24 cellular contexts compared by ENCODE assay signal in the genomic region with DNA sequence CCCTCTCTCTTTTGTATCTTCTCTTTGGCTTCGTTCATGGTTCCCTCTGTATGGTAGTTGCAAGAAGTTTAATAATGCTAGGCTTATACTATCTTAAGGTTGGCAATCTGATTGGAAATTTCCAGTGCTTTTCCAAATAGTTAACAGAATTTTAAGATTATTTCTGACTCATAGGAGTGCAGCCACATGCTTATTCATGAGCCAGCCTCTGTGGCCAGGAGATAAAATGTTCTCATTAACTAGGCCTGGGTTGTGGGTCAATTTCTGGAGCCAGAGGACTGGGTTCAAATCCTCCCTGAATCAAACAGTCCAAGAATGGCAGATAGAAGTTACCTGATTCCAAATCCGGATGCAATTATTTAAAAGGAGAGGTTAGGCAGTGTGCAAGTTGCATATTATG.
DNase-seq lines count a peak whose midpoint lies in the region; ATAC-seq and TF ChIP-seq lines count a peak whose summit lies in the region.
"Had no signal": no experiment of that assay in that cellular context is flagged by ENCODE, and none has a peak within 500 bp of the region (broad histone marks: within the 10 kb centered on the region; RNA-seq: fewer than 3 reads in every experiment).

No MANE protein-coding gene starts in this region.

- H3K79me2 ChIP-seq in HCT116 (ENCODE audit: insufficient read depth, low read length), result no peaks in the 10 kb centered on the region

- H3K4me2 ChIP-seq in HCT116 (ENCODE audit: low read length), result no peak overlapping the region
- H3K4me2 ChIP-seq: neural progenitor cell had no signal

- peak; percentile 24 for DNase-seq in AG08395 (ENCODE audit: low spot score)
- DNase-seq in HCT116 (ENCODE audit: low read depth, low spot score), result no peak
- DNase-seq in astrocyte of the spinal cord (ENCODE audit: low read depth, low spot score), result peak; percentile 46
- peak; percentile 16 for DNase-seq in fibroblast of villous mesenchyme (ENCODE audit: low read depth)
- DNase-seq in left colon, result no peak
- DNase-seq in upper lobe of right lung, result no peak
- DNase-seq in right lobe of liver, result no peak
- DNase-seq: activated CD4-positive, alpha-beta T cell treated with anti-CD3 and anti-CD28 coated beads, Interleukin-2, amount 50 U/mL, for 48 hours; activated CD8-positive, alpha-beta memory T cell treated with anti-CD3 and anti-CD28 coated beads, Interleukin-2, amount 50 U/mL, for 48 hours; body of pancreas; DMS79 treated with DMSO at 0.1 percent for 48 hours; esophagus squamous epithelium; glutamatergic neuron; H9; kidney glomerular epithelial cell; NCI-H2029 treated with DMSO at 0.1 percent for 48 hours; NCI-H345; NCI-H774; substantia nigra; T-helper 9 cell had no signal

- no peak for TF ChIP-seq POLR2A in HCT116 (IDR thresholded peaks at IDR 0.05; ENCODE audit: borderline replicate concordance, extremely low read depth, insufficient read depth, insufficient read length)
- no peak for TF ChIP-seq POLR2A in right lobe of liver (IDR thresholded peaks at IDR 0.05)

- RAD21 ChIA-PET in HCT116 (lab: Charles Lee; ENCODE audit: low non-redundant PET in 1 of 2, low total read pairs in 2 of 2, uncharacterized antibody in 2 of 2, unreplicated experiment in 2 of 2), result no interaction called here

- H3K27ac ChIP-seq in HCT116 (ENCODE audit: low read depth, low read length) (no peak overlapping the region), upper lobe of right lung (no peak overlapping the region), right lobe of liver (no peak overlapping the region)
- H3K27ac ChIP-seq: body of pancreas, esophagus squamous epithelium, HL-60, neural progenitor cell, prostate gland had no signal

- BruUV-seq in HCT116 (replicated peaks; lab: Mats Ljungman, UMichigan), result no TSS peak

- TF ChIP-seq RAD21 in HCT116 (IDR thresholded peaks at IDR 0.05; ENCODE audit: low read depth), result no peak

- in situ Hi-C loops in astrocyte of the spinal cord (cut with HindIII; ENCODE audit: low sequenced_read_pairs), result no loop called here

- H3K9me3 ChIP-seq in HCT116 (ENCODE audit: control insufficient read depth in 1 of 2, insufficient read depth in 1 of 2, low read depth in 1 of 2, low read length in 2 of 2) (no peaks in the 10 kb centered on the region), upper lobe of right lung (no peaks in the 10 kb centered on the region), right lobe of liver (no peaks in the 10 kb centered on the region)
- H3K9me3 ChIP-seq: body of pancreas, esophagus squamous epithelium, prostate gland had no signal

- CTCF ChIA-PET in HCT116 (lab: Charles Lee), result no interaction called here

- H3K4me1 ChIP-seq in HCT116 (ENCODE audit: control insufficient read depth in 1 of 2, insufficient read depth in 2 of 2, low read length in 2 of 2) (no peaks in the 10 kb centered on the region), upper lobe of right lung (no peaks in the 10 kb centered on the region), right lobe of liver (no peaks in the 10 kb centered on the region)
- H3K4me1 ChIP-seq: body of pancreas, esophagus squamous epithelium, neural progenitor cell, prostate gland had no signal

- H4K20me1 ChIP-seq in HCT116 (ENCODE audit: insufficient read depth), result no peaks in the 10 kb centered on the region

- H2AFZ ChIP-seq in HCT116 (ENCODE audit: low read depth, low read length, poor library complexity, severe bottlenecking), result peak overlapping the region; percentile 66
- H2AFZ ChIP-seq: neural progenitor cell had no signal

- POLR2A ChIA-PET in HCT116 (lab: Charles Lee), result no interaction called here

- TF ChIP-seq CTCF in HCT116 (IDR thresholded peaks at IDR 0.05 in 2 of 3, conservative IDR thresholded peaks at IDR 0.05 in 1 of 3; ENCODE audit: borderline replicate concordance in 1 of 3, insufficient read depth in 1 of 3, low read depth in 2 of 3, low read length in 2 of 3), result no peak
- no peak for TF ChIP-seq CTCF in astrocyte of the spinal cord (IDR thresholded peaks at IDR 0.05; ENCODE audit: low read depth, low read length)
- no peak for TF ChIP-seq CTCF in fibroblast of villous mesenchyme (IDR thresholded peaks at IDR 0.05; ENCODE audit: insufficient read depth, low read depth, low read length)
- no peak for TF ChIP-seq CTCF in upper lobe of right lung (IDR thresholded peaks at IDR 0.05)
- TF ChIP-seq CTCF in right lobe of liver (IDR thresholded peaks at IDR 0.05), result no peak

- ATAC-seq in HCT116 (no peak), left colon (no peak), upper lobe of right lung (no peak), HG03378 (IDR thresholded peaks at IDR 0.05; ENCODE audit: unreplicated experiment) (no peak), right lobe of liver (no peak)
- ATAC-seq: body of pancreas had no signal

- H3K36me3 ChIP-seq in HCT116 (ENCODE audit: control insufficient read depth in 1 of 2, insufficient read depth in 2 of 2, low read length in 2 of 2) (no peaks in the 10 kb centered on the region), upper lobe of right lung (no peaks in the 10 kb centered on the region), right lobe of liver (no peaks in the 10 kb centered on the region)
- H3K36me3 ChIP-seq: esophagus squamous epithelium, neural progenitor cell, prostate gland had no signal

- WGBS in right lobe of liver (ENCODE audit: insufficient coverage, low coverage, low lambda C conversion rate, missing lambda C conversion rate), result 60% methylated on average over 2 of the region's 2 CpGs

- peaks cover 2% of the 10 kb centered on the region; the same call in 1 of the 2 replicates for H3K9me2 ChIP-seq in HCT116 (ENCODE audit: insufficient read depth)

- H3K4me3 ChIP-seq in HCT116 (replicated peaks in 1 of 2; ENCODE audit: low read depth in 1 of 2, low read length in 2 of 2) (no peak overlapping the region), astrocyte of the spinal cord (ENCODE audit: low read depth, low read length) (no peak overlapping the region), fibroblast of villous mesenchyme (ENCODE audit: low read depth, low read length) (no peak overlapping the region), upper lobe of right lung (no peak overlapping the region), right lobe of liver (no peak overlapping the region)
- H3K4me3 ChIP-seq: body of pancreas, esophagus squamous epithelium, neural progenitor cell, prostate gland had no signal

- intact Hi-C loops in HCT116 (cut with micrococcal nuclease), result no loop called here
- intact Hi-C loops in left colon (cut with DNase I, micrococcal nuclease), result no loop called here
- intact Hi-C loops in upper lobe of right lung (cut with DNase I), result no loop called here
- intact Hi-C loops in right lobe of liver (cut with DNase I), result no loop called here

- no peaks in the 10 kb centered on the region for H3K27me3 ChIP-seq in HCT116 (ENCODE audit: insufficient read depth, low read length)
- H3K27me3 ChIP-seq in upper lobe of right lung, result no peaks in the 10 kb centered on the region
- no peaks in the 10 kb centered on the region for H3K27me3 ChIP-seq in right lobe of liver
- H3K27me3 ChIP-seq: body of pancreas, esophagus squamous epithelium, neural progenitor cell had no signal

- H3K9ac ChIP-seq in HCT116 (ENCODE audit: low read length), result no peak overlapping the region
- H3K9ac ChIP-seq: neural progenitor cell had no signal

TF ChIP-seq in HCT116, 20 proteins besides CTCF, POLR2A, EP300 and RAD21 (continues in another document):
- TF ChIP-seq EZH2 (IDR thresholded peaks at IDR 0.05) (no peak), EGR1 (IDR thresholded peaks at IDR 0.05; ENCODE audit: low read depth) (no peak), CEBPB (IDR thresholded peaks at IDR 0.05; ENCODE audit: low read depth) (no peak), TCF7L2 (IDR thresholded peaks at IDR 0.05; ENCODE audit: borderline replicate concordance, extremely low read depth, insufficient read depth, insufficient read length) (no peak), ZNF274 (IDR thresholded peaks at IDR 0.05; ENCODE audit: low read depth, low read length) (no peak), FOSL1 (IDR thresholded peaks at IDR 0.05; ENCODE audit: low read depth) (no peak), YY1 (IDR thresholded peaks at IDR 0.05; ENCODE audit: extremely low read depth, insufficient replicate concordance, low read depth, low read length) (no peak), JUND (IDR thresholded peaks at IDR 0.05) (no peak)
- TF ChIP-seq, protein P1, sequence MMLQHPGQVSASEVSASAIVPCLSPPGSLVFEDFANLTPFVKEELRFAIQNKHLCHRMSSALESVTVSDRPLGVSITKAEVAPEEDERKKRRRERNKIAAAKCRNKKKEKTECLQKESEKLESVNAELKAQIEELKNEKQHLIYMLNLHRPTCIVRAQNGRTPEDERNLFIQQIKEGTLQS (IDR thresholded peaks at IDR 0.05), result no peak
- TF ChIP-seq, protein P2, sequence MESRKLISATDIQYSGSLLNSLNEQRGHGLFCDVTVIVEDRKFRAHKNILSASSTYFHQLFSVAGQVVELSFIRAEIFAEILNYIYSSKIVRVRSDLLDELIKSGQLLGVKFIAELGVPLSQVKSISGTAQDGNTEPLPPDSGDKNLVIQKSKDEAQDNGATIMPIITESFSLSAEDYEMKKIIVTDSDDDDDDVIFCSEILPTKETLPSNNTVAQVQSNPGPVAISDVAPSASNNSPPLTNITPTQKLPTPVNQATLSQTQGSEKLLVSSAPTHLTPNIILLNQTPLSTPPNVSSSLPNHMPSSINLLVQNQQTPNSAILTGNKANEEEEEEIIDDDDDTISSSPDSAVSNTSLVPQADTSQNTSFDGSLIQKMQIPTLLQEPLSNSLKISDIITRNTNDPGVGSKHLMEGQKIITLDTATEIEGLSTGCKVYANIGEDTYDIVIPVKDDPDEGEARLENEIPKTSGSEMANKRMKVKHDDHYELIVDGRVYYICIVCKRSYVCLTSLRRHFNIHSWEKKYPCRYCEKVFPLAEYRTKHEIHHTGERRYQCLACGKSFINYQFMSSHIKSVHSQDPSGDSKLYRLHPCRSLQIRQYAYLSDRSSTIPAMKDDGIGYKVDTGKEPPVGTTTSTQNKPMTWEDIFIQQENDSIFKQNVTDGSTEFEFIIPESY (IDR thresholded peaks at IDR 0.05; ENCODE audit: extremely low read depth, insufficient replicate concordance, low read length), result no peak

Comparison
In these comparisons a context has a peak if more than half of its experiments do, and no peak if none do; other contexts are left out.
1. DNase-seq: peak in AG08395 (single experiment), astrocyte of the spinal cord (single experiment) and fibroblast of villous mesenchyme (single experiment); none in HCT116 (single experiment), left colon (0 of 2), upper lobe of right lung (single experiment) and right lobe of liver (0 of 3).